27 cellular contexts compared by ENCODE assay signal in genomic region chr15:68078365-68078764, GRCh38. TPM values are rescaled to one million over a fixed set of nuclear protein-coding genes. Genes with fewer than 3 reads are reported as not detected.
A peak's percentile ranks its signal among the peaks of the same experiment; 100 is the strongest.
DNase-seq lines count a peak whose midpoint lies in the region; ATAC-seq, FAIRE-seq and TF ChIP-seq lines count a peak whose summit lies in the region.
"Had no signal": no experiment of that assay in that cellular context is flagged by ENCODE, and none has a peak within 500 bp of the region (broad histone marks: within the 10 kb centered on the region; RNA-seq: fewer than 3 reads in every experiment).

No MANE protein-coding gene starts in this region.

- in situ Hi-C loops in KBM-7 (cut with MboI; ENCODE audit: low pct_unique_long_range_greater_than_20kb, low sequenced_read_pairs) (no loop called here), GM12878 (cut with MboI) (no loop called here)

- SMC1A ChIA-PET in GM12878 (lab: Charles Lee; ENCODE audit: uncharacterized antibody, unreplicated experiment) = interaction anchor here (1.4 kb wide), 1 partner anchor 74 kb away, joined by 4 read pairs; no protein-coding TSS in a partner anchor

- no peak overlapping the region for H3K4me2 ChIP-seq in GM12878 (ENCODE audit: control insufficient read depth, insufficient read depth)
- H3K4me2 ChIP-seq: BLaER1 treated with 17β-estradiol and CSF1 and Interleukin-3, amounts not matched to agents 10 nM and 100 nM had no signal

- no peak for FAIRE-seq in GM12878 (lab: Jason Lieb, UNC)
- FAIRE-seq: colon had no signal

- DNase-seq in A673 (ENCODE audit: low spot score) (peak; percentile 60), KBM-7 (peak; percentile 32), GM12878 (ENCODE audit: low read depth, low spot score) (no peak), AG08395 (ENCODE audit: low spot score) (no peak), sigmoid colon (no peak)
- no peak for DNase-seq in naive thymus-derived CD8-positive, alpha-beta T cell
- no peak for DNase-seq in stimulated activated naive CD4-positive, alpha-beta T cell treated with Interleukin-2 at 50 U/mL for 16 hours (lab: John Stamatoyannopoulos, UW)
- DNase-seq: activated CD4-positive, alpha-beta T cell treated with anti-CD3 and anti-CD28 coated beads, Interleukin-2, amount 50 U/mL, for 1 hour; activated T-cell treated with anti-CD3 and anti-CD28 coated beads, Interleukin-2, amount 50 U/mL, for 48 hours; GM23248; HFFc6; hypothalamus; NCI-H1048; NCI-H82; stimulated activated CD4-positive, alpha-beta T cell treated with anti-CD3 and anti-CD28 coated beads, Interleukin-4, amount 100 ng/mL, for 1 hour; substantia nigra; T1000 had no signal

- TF ChIP-seq CTCF in A673 (conservative IDR thresholded peaks at IDR 0.05; ENCODE audit: low read depth, low read length) (no peak), GM12878 (IDR thresholded peaks at IDR 0.05 in 2 of 3, conservative IDR thresholded peaks at IDR 0.05 in 1 of 3; ENCODE audit: control insufficient read depth in 2 of 3, extremely low read depth in 1 of 3, insufficient read depth in 1 of 3, low read depth in 3 of 3, low read length in 3 of 3) (no peak), sigmoid colon (IDR thresholded peaks at IDR 0.05) (no peak)

- ATAC-seq in GM12878 = peak; percentile 47
- ATAC-seq in naive thymus-derived CD8-positive, alpha-beta T cell = peak; percentile 44 to 59
- no peak for ATAC-seq in GM18502 (IDR thresholded peaks at IDR 0.05; ENCODE audit: poor library complexity, unreplicated experiment)
- ATAC-seq: sciatic nerve had no signal

- TF ChIP-seq POLR2A in GM12878 (IDR thresholded peaks at IDR 0.05; ENCODE audit: low read depth, low read length) (no peak), sigmoid colon (IDR thresholded peaks at IDR 0.05) (no peak)

- RAD21 ChIA-PET in GM12878 (lab: Charles Lee; ENCODE audit: unreplicated experiment) = no interaction called here

- intact Hi-C loops in A673 (cut with micrococcal nuclease; ENCODE audit: unreplicated experiment) = no loop called here
- intact Hi-C loops in GM12878 (cut with micrococcal nuclease; ENCODE audit: unreplicated experiment) = no loop called here
- intact Hi-C loops in sigmoid colon (cut with DNase I) = no loop called here

- BruUV-seq in A673 (replicated peaks; lab: Mats Ljungman, UMichigan) (no TSS peak), GM12878 (replicated peaks; lab: Mats Ljungman, UMichigan) (no TSS peak)

- H3K27me3 Mint-ChIP-seq in naive thymus-derived CD8-positive, alpha-beta T cell = no peaks in the 10 kb centered on the region
- H3K27me3 Mint-ChIP-seq: IgD-negative memory B cell, memory B cell, progenitor cell of endocrine pancreas, type B pancreatic cell had no signal

- 97% methylated on average over 3 of the region's 3 CpGs for WGBS in GM12878 (ENCODE audit: insufficient coverage, insufficient replicate concordance, low lambda C conversion rate, missing lambda C conversion rate)
- 18 to 57% methylated on average over 3 of the region's 3 CpGs for WGBS in sigmoid colon, 2 donors

- H3K27me3 ChIP-seq in A673 (replicated peaks; ENCODE audit: insufficient read depth, low read depth, low read length, poor library complexity) (no peaks in the 10 kb centered on the region), GM12878 (replicated peaks in 1 of 2; ENCODE audit: control insufficient read depth in 2 of 2, insufficient read depth in 2 of 2, low read length in 1 of 2) (no peaks in the 10 kb centered on the region), sigmoid colon (no peaks in the 10 kb centered on the region)
- H3K27me3 ChIP-seq: BLaER1 treated with 17β-estradiol and CSF1 and Interleukin-3, amounts not matched to agents 10 nM and 100 nM; breast epithelium had no signal

- H3K9me3 ChIP-seq in A673 (ENCODE audit: low read depth, low read length, poor library complexity, severe bottlenecking) = no peaks in the 10 kb centered on the region
- H3K9me3 ChIP-seq in GM12878 (replicated peaks; ENCODE audit: control insufficient read depth, insufficient read depth, low read length) = no peaks in the 10 kb centered on the region
- H3K9me3 ChIP-seq in sigmoid colon = no peaks in the 10 kb centered on the region
- H3K9me3 ChIP-seq: breast epithelium had no signal

- H3K36me3 Mint-ChIP-seq in naive thymus-derived CD8-positive, alpha-beta T cell = peaks cover 0 to 12% (median 0%) of the 10 kb centered on the region in 3 donors
- H3K36me3 Mint-ChIP-seq: WTC11 had no signal

- POLR2A ChIA-PET in A673 (lab: Charles Lee; ENCODE audit: low non-redundant PET) (no interaction called here), GM12878 (lab: Charles Lee) (no interaction called here)
- POLR2A ChIA-PET in naive thymus-derived CD8-positive, alpha-beta T cell (lab: Charles Lee) = interaction anchor here (0.6 kb wide), 1 partner anchor 92 kb away, joined by 5 read pairs; no protein-coding TSS in a partner anchor

- H3K4me1 ChIP-seq in A673 (ENCODE audit: insufficient read depth, low read length, poor library complexity, severe bottlenecking) = peaks cover 40% of the 10 kb centered on the region
- H3K4me1 ChIP-seq in GM12878 (ENCODE audit: control insufficient read depth, insufficient read depth, low read length) = peaks cover 15% of the 10 kb centered on the region
- H3K4me1 ChIP-seq in sigmoid colon = peaks cover 0 to 69% (median 60%) of the 10 kb centered on the region in 4 donors
- H3K4me1 ChIP-seq: breast epithelium had no signal

- no peaks in the 10 kb centered on the region for H3K36me3 ChIP-seq in A673 (ENCODE audit: insufficient read depth, low read length, poor library complexity, severe bottlenecking)
- no peaks in the 10 kb centered on the region; a peak in 1 of 4 replicates for H3K36me3 ChIP-seq in GM12878 (ENCODE audit: control insufficient read depth in 2 of 2, insufficient read depth in 2 of 2, low read length in 1 of 2)
- H3K36me3 ChIP-seq in sigmoid colon = no peaks in the 10 kb centered on the region

- peak overlapping the region in 2 of 10 donors; percentile 9 to 53 for H3K27ac Mint-ChIP-seq in naive thymus-derived CD8-positive, alpha-beta T cell
- H3K27ac Mint-ChIP-seq: HFFc6, IgD-negative memory B cell, memory B cell, progenitor cell of endocrine pancreas, type B pancreatic cell, WTC11 had no signal

- no peaks in the 10 kb centered on the region; the same call in 1 of the 2 replicates for H4K20me1 ChIP-seq in GM12878 (ENCODE audit: control insufficient read depth, insufficient read depth)

- peak overlapping the region in 8 of 10 donors; percentile 0 to 56 (median 14) for H3K4me3 Mint-ChIP-seq in naive thymus-derived CD8-positive, alpha-beta T cell
- H3K4me3 Mint-ChIP-seq: HFFc6, IgD-negative memory B cell, memory B cell, type B pancreatic cell, WTC11 had no signal

- TF ChIP-seq EP300 in GM12878 (IDR thresholded peaks at IDR 0.05; ENCODE audit: borderline replicate concordance in 1 of 2, control insufficient read depth in 1 of 2, low read depth in 2 of 2, low read length in 2 of 2) = no peak
- no peak for TF ChIP-seq EP300 in sigmoid colon (IDR thresholded peaks at IDR 0.05)

- H3K4me3 ChIP-seq in A673 (ENCODE audit: low read depth, low read length, poor library complexity, severe bottlenecking) = no peak overlapping the region
- no peak overlapping the region for H3K4me3 ChIP-seq in GM12878
- no peak overlapping the region for H3K4me3 ChIP-seq in sigmoid colon
- H3K4me3 ChIP-seq: BLaER1 treated with 17β-estradiol and CSF1 and Interleukin-3, amounts not matched to agents 10 nM and 100 nM; breast epithelium; GM23248 had no signal

- H3K27ac ChIP-seq in A673 (ENCODE audit: low read depth, low read length, poor library complexity, severe bottlenecking) = no peak overlapping the region
- no peak overlapping the region for H3K27ac ChIP-seq in GM12878 (ENCODE audit: control insufficient read depth, insufficient read depth)
- no peak overlapping the region for H3K27ac ChIP-seq in sigmoid colon
- H3K27ac ChIP-seq: BLaER1 treated with 17β-estradiol and CSF1 and Interleukin-3, amounts not matched to agents 10 nM and 100 nM; breast epithelium; GM23248 had no signal

- peaks cover 50 to 90% (median 81%) of the 10 kb centered on the region in 4 donors for H3K4me1 Mint-ChIP-seq in naive thymus-derived CD8-positive, alpha-beta T cell

- H3K79me2 ChIP-seq in GM12878 (ENCODE audit: control insufficient read depth, insufficient read depth, low read length) = peaks cover 97% of the 10 kb centered on the region

- no peak overlapping the region for H3K9ac ChIP-seq in GM12878 (ENCODE audit: control insufficient read depth, insufficient read depth, low read length)
- H3K9ac ChIP-seq: BLaER1 treated with 17β-estradiol and CSF1 and Interleukin-3, amounts not matched to agents 10 nM and 100 nM; GM23248 had no signal

- no peak for TF ChIP-seq RAD21 in GM12878 (IDR thresholded peaks at IDR 0.05; ENCODE audit: insufficient read depth, low read depth, low read length)

- no peak overlapping the region for H2AFZ ChIP-seq in GM12878 (ENCODE audit: control insufficient read depth, low read depth, low read length)
- H2AFZ ChIP-seq: GM23248 had no signal

- CTCF ChIA-PET in A673 (lab: Charles Lee) = no interaction called here
- CTCF ChIA-PET in GM12878 (lab: Yijun Ruan, JAX) = interaction anchor here (1.3 kb wide), 1 partner anchor 21 kb away, joined by 5 read pairs; no protein-coding TSS in a partner anchor

- H3K9me3 Mint-ChIP-seq in naive thymus-derived CD8-positive, alpha-beta T cell = no peaks in the 10 kb centered on the region
- H3K9me3 Mint-ChIP-seq: HFFc6, IgD-negative memory B cell, memory B cell, type B pancreatic cell, WTC11 had no signal

TF ChIP-seq in GM12878, 131 proteins besides CTCF, POLR2A, EP300 and RAD21 (continues in another document):
- no peak for TF ChIP-seq NFIC (IDR thresholded peaks at IDR 0.05; ENCODE audit: low read depth, low read length)

RNA-seq across cellular contexts. Expression of gene PIAS1, which starts 24.2 kb away (rescaled TPM):
- total RNA-seq in A673 (2021) (37.5 and 40.2 TPM in 2 replicates), GM12878 (2014; rRNA removed) (39.0 and 39.1 TPM in 2 replicates), GM12878 (2014; rRNA removed; fragmentation: Illumina TruSeq; extraction: Trizol) (32.3 and 37.9 TPM in 2 replicates), GM12878 (2021) (34.8 and 35.0 TPM in 2 replicates), sigmoid colon (10 to 100 TPM; 55.9 to 75.4 (median 66.9) TPM)
- total RNA-seq in GM12878 (2013; cell fraction: nucleolus; rRNA removed) = 530 and 583 TPM in 2 replicates
- polyA plus RNA-seq in GM12878 (2011; ENCODE audit: low read depth) = 50.6 TPM
- polyA plus RNA-seq in GM12878 (2011; rRNA removed) (94.6 and 96.3 TPM in 2 replicates), GM12878 (2014; fragmentation: Illumina TruSeq; extraction: Trizol) (62.4 and 74.5 TPM in 2 replicates), GM12878 (2014; fragmentation: Nextera tagmentation; extraction: Ambion mirVana) (10 to 100 TPM; 20.2 to 22.2 TPM), GM12878 (2014; rRNA removed) (24.8 and 27.1 TPM in 2 replicates), GM12878 (2016; fragmentation: Nextera tagmentation; extraction: Ambion mirVana) (10 to 100 TPM; 60.6 to 61.4 TPM), sigmoid colon (10 to 100 TPM in 1 of 3 donors, 1 to 10 TPM in 2; 7.2 to 11.8 (median 7.9) TPM)
- 76.3 and 82.8 TPM in 2 replicates for polyA plus RNA-seq in GM12878 (2011; cell fraction: cytosol; rRNA removed)
- polyA plus RNA-seq in GM12878 (2011; cell fraction: nucleus; rRNA removed) = 118 and 121 TPM in 2 replicates
- polyA plus RNA-seq in GM12878 (2012) = 29.4 and 31.0 TPM in 2 replicates
- polyA minus RNA-seq in GM12878 (2011; rRNA and poly(A)+ RNA removed) = 141 and 178 TPM in 2 replicates
- polyA minus RNA-seq in GM12878 (2011; cell fraction: cytosol; rRNA and poly(A)+ RNA removed) = 34.2 and 39.8 TPM in 2 replicates
- 146 and 188 TPM in 2 replicates for polyA minus RNA-seq in GM12878 (2011; cell fraction: nucleus; rRNA and poly(A)+ RNA removed)
- total RNA-seq in naive thymus-derived CD8-positive, alpha-beta T cell = 10 to 100 TPM; 90.0 to 94.1 TPM
- 100 to 1,000 TPM; 120 to 149 (median 138) TPM for polyA plus RNA-seq in naive thymus-derived CD8-positive, alpha-beta T cell

Comparison
In these comparisons a context has a peak if more than half of its experiments do, and no peak if none do; other contexts are left out.
1. DNase-seq: peak in A673 (single experiment) and KBM-7 (single experiment); none in GM12878 (single experiment), naive thymus-derived CD8-positive, alpha-beta T cell (0 of 10), AG08395 (single experiment), stimulated activated naive CD4-positive, alpha-beta T cell treated with Interleukin-2 at 50 U/mL for 16 hours (single experiment) and sigmoid colon (single experiment).